Comparison of ENCODE assay signal across 16 cellular contexts in genomic region chr2:230552181-230552580, GRCh38.
A peak's percentile ranks its signal among the peaks of the same experiment; 100 is the strongest.
DNase-seq lines count a peak whose midpoint lies in the region; ATAC-seq, FAIRE-seq and TF ChIP-seq lines count a peak whose summit lies in the region.
"Had no signal": no experiment of that assay in that cellular context is flagged by ENCODE, and none has a peak within 500 bp of the region (broad histone marks: within the 10 kb centered on the region; RNA-seq: fewer than 3 reads in every experiment).

No MANE protein-coding gene starts in this region.

- H3K27ac ChIP-seq in OCI-LY7 (ENCODE audit: low read depth, low read length, poor library complexity, severe bottlenecking) (no peak overlapping the region), K562 (ENCODE audit: extremely low read depth, low read depth, low read length) (no peak overlapping the region)

- H3K27ac Mint-ChIP-seq in stimulated activated effector memory CD8-positive, alpha-beta T cell treated with anti-CD3 and anti-CD28 coated beads, Interleukin-12 subunit alpha, Interleukin-12 subunit beta, amount 100 ng/mL, for 72 hours, result peak overlapping the region; percentile 75
- H3K27ac Mint-ChIP-seq: CD14-positive monocyte, H9 had no signal

- no peaks in the 10 kb centered on the region for H3K9me2 ChIP-seq in OCI-LY7 (ENCODE audit: insufficient read depth, low read length)

- H4K20me1 ChIP-seq in OCI-LY7 (ENCODE audit: insufficient read depth, low read length) (no peaks in the 10 kb centered on the region), K562 (replicated peaks; ENCODE audit: control insufficient read depth, insufficient read depth, low read length) (no peaks in the 10 kb centered on the region)

- no peak overlapping the region for H3K4me3 Mint-ChIP-seq in stimulated activated effector memory CD8-positive, alpha-beta T cell treated with anti-CD3 and anti-CD28 coated beads, Interleukin-12 subunit alpha, Interleukin-12 subunit beta, amount 100 ng/mL, for 72 hours
- H3K4me3 Mint-ChIP-seq: CD14-positive monocyte, H9 had no signal

- H3K79me2 ChIP-seq in OCI-LY7 (ENCODE audit: insufficient read depth, low read depth, low read length) (no peaks in the 10 kb centered on the region), K562 (ENCODE audit: control insufficient read depth, insufficient read depth, low read length) (no peaks in the 10 kb centered on the region)

- no peak overlapping the region for H3K9ac ChIP-seq in K562 (ENCODE audit: insufficient read depth in 1 of 2, low read depth in 2 of 2, low read length in 2 of 2)

- ATAC-seq in K562, result no peak
- no peak for ATAC-seq in stimulated activated effector memory CD8-positive, alpha-beta T cell treated with anti-CD3 and anti-CD28 coated beads, Interleukin-12 subunit alpha, Interleukin-12 subunit beta, amount 100 ng/mL, for 72 hours
- ATAC-seq: PC-3 had no signal

- no peak for TF ChIP-seq RAD21 in K562 (CRISPR knock-in tag; conservative IDR thresholded peaks at IDR 0.05 in 1 of 2, IDR thresholded peaks at IDR 0.05 in 1 of 2)

- no peaks in the 10 kb centered on the region for H3K36me3 ChIP-seq in OCI-LY7 (ENCODE audit: insufficient read depth, low read length)
- H3K36me3 ChIP-seq in K562 (ENCODE audit: control insufficient read depth, insufficient read depth, low read length), result no peaks in the 10 kb centered on the region

- H3K9me1 ChIP-seq in K562 (ENCODE audit: control insufficient read depth, insufficient read depth, low read length), result no peaks in the 10 kb centered on the region

- CTCF ChIA-PET in OCI-LY7 (lab: Charles Lee; ENCODE audit: unreplicated experiment) (no interaction called here), K562 (lab: Yijun Ruan, JAX; ENCODE audit: low intra/inter-chr PET ratio) (no interaction called here)

- TF ChIP-seq CTCF in OCI-LY7 (conservative IDR thresholded peaks at IDR 0.05; ENCODE audit: low read length) (no peak), K562 (IDR thresholded peaks at IDR 0.05 in 2 of 3, conservative IDR thresholded peaks at IDR 0.05 in 1 of 3; ENCODE audit: insufficient read depth in 2 of 3, low read depth in 1 of 3, low read length in 3 of 3) (no peak)

- no peak for TF ChIP-seq EP300 in K562 (IDR thresholded peaks at IDR 0.05; ENCODE audit: low read length)

- no peak for FAIRE-seq in K562 (lab: Jason Lieb, UNC)
- FAIRE-seq: HTR-8/SVneo had no signal

- H3K9me3 ChIP-seq in OCI-LY7 (ENCODE audit: low read length) (no peaks in the 10 kb centered on the region), K562 (replicated peaks; ENCODE audit: control insufficient read depth, insufficient read depth, low read depth, low read length) (no peaks in the 10 kb centered on the region)

- DNase-seq in Daoy (ENCODE audit: low read depth), result peak; percentile 12
- DNase-seq in OCI-LY7 (ENCODE audit: low spot score), result peak; percentile 13
- no peak for DNase-seq in K562 (ENCODE audit: extremely low read depth in 1 of 4, low spot score in 3 of 4)
- no peak for DNase-seq in stimulated activated effector memory CD8-positive, alpha-beta T cell treated with anti-CD3 and anti-CD28 coated beads, Interleukin-12 subunit alpha, Interleukin-12 subunit beta, amount 100 ng/mL, for 72 hours (ENCODE audit: low spot score in 2 of 2)
- DNase-seq in stimulated activated CD4-positive, alpha-beta T cell treated with anti-CD3 and anti-CD28 coated beads, Interleukin-12 subunit alpha, Interleukin-12 subunit beta, amount 100 ng/mL, for 4 hours, result no peak
- no peak for DNase-seq in midbrain (lab: John Stamatoyannopoulos, UW)
- DNase-seq in NCI-H1105 (lab: John Stamatoyannopoulos, UW), result no peak
- DNase-seq: DMS153, EL, H9, NCI-H1436, NCI-H2029 treated with DMSO at 0.1 percent for 48 hours, NCI-H774, PC-3 had no signal

- WGBS in K562 (ENCODE audit: insufficient coverage, low coverage, missing lambda C conversion rate), result 22% methylated on average over 2 of the region's 2 CpGs

- H3K4me2 ChIP-seq in OCI-LY7 (ENCODE audit: low read length) (no peak overlapping the region), K562 (ENCODE audit: insufficient read depth, low read length) (no peak overlapping the region)

- peaks cover 3% of the 10 kb centered on the region for H3K9me3 Mint-ChIP-seq in stimulated activated effector memory CD8-positive, alpha-beta T cell treated with anti-CD3 and anti-CD28 coated beads, Interleukin-12 subunit alpha, Interleukin-12 subunit beta, amount 100 ng/mL, for 72 hours

- POLR2A ChIA-PET in OCI-LY7 (lab: Charles Lee), result interaction anchor here (0.5 to 1.6 kb wide), 5 partner anchors 9 to 403 kb away, joined by 3 to 5 read pairs (median 3); no protein-coding TSS in a partner anchor
- POLR2A ChIA-PET in K562 (lab: Yijun Ruan, JAX), result interaction anchor here (0.5 kb wide), 1 partner anchor 41 kb away, joined by 3 read pairs; no protein-coding TSS in a partner anchor

- BruUV-seq in OCI-LY7 (replicated peaks; lab: Mats Ljungman, UMichigan), result no TSS peak
- BruUV-seq in K562 (replicated peaks; lab: Mats Ljungman, UMichigan), result no TSS peak

- H2AFZ ChIP-seq in OCI-LY7 (ENCODE audit: low read length), result no peak overlapping the region
- no peak overlapping the region for H2AFZ ChIP-seq in K562 (ENCODE audit: low read depth, low read length)

- no peak for TF ChIP-seq POLR2A in K562 (conservative IDR thresholded peaks at IDR 0.05)

- H3K4me1 Mint-ChIP-seq in stimulated activated effector memory CD8-positive, alpha-beta T cell treated with anti-CD3 and anti-CD28 coated beads, Interleukin-12 subunit alpha, Interleukin-12 subunit beta, amount 100 ng/mL, for 72 hours, result peaks cover 9% of the 10 kb centered on the region
- H3K4me1 Mint-ChIP-seq: H9 had no signal

- H3K27me3 ChIP-seq in K562 (ENCODE audit: control insufficient read depth in 2 of 2, insufficient read depth in 2 of 2, low read length in 2 of 2), result no peaks in the 10 kb centered on the region

- H3K36me3 Mint-ChIP-seq in stimulated activated effector memory CD8-positive, alpha-beta T cell treated with anti-CD3 and anti-CD28 coated beads, Interleukin-12 subunit alpha, Interleukin-12 subunit beta, amount 100 ng/mL, for 72 hours, result peaks cover 6% of the 10 kb centered on the region
- H3K36me3 Mint-ChIP-seq: CD14-positive monocyte had no signal

- intact Hi-C loops in OCI-LY7 (cut with micrococcal nuclease; ENCODE audit: unreplicated experiment) (no loop called here), K562 (cut with micrococcal nuclease) (no loop called here)

- in situ Hi-C loops in K562 (cut with MboI), result no loop called here

- H3K4me3 ChIP-seq in OCI-LY7 (ENCODE audit: low read depth, low read length, poor library complexity, severe bottlenecking) (no peak overlapping the region), K562 (no peak overlapping the region)

- H3K4me1 ChIP-seq in OCI-LY7 (ENCODE audit: insufficient read depth, low read length, poor library complexity, severe bottlenecking), result peaks cover 7% of the 10 kb centered on the region
- no peaks in the 10 kb centered on the region for H3K4me1 ChIP-seq in K562 (replicated peaks in 1 of 2; ENCODE audit: control insufficient read depth in 2 of 2, insufficient read depth in 2 of 2, low read length in 2 of 2)

TF ChIP-seq in K562, 482 proteins besides CTCF, POLR2A, EP300 and RAD21:
- TF ChIP-seq FOSL1 (tag; conservative IDR thresholded peaks at IDR 0.05), result peak; percentile 41
- TF ChIP-seq ATF3 (IDR thresholded peaks at IDR 0.05), result peak; percentile 77
- no peak for TF ChIP-seq ATF3 (CRISPR knock-in tag; conservative IDR thresholded peaks at IDR 0.05)
- TF ChIP-seq JUND (IDR thresholded peaks at IDR 0.05; ENCODE audit: borderline replicate concordance, low read depth, low read length), result peak; percentile 63; the same call in 1 of the 2 replicates
- peak; percentile 19; the same call in 1 of the 3 replicates for TF ChIP-seq JUND (tag; IDR thresholded peaks at IDR 0.05; ENCODE audit: borderline replicate concordance, low read depth, low read length)
- no peak for TF ChIP-seq FOXO4 (CRISPR knock-in tag; IDR thresholded peaks at IDR 0.05)
- TF ChIP-seq ZNF561 (CRISPR knock-in tag; conservative IDR thresholded peaks at IDR 0.05), result no peak
- peak; percentile 40; the same call in 1 of the 2 replicates for TF ChIP-seq ZNF384 (IDR thresholded peaks at IDR 0.05; ENCODE audit: low read depth, low read length)
- TF ChIP-seq CEBPG (CRISPR knock-in tag; IDR thresholded peaks at IDR 0.05), result no peak
- TF ChIP-seq CEBPG (tag; conservative IDR thresholded peaks at IDR 0.05 in 1 of 2, IDR thresholded peaks at IDR 0.05 in 1 of 2), result peak in 1 of 2 experiments; percentile 80; a peak in 2 of 4 replicates

Comparison
In these comparisons a context has a peak if more than half of its experiments do, and no peak if none do; other contexts are left out.
1. DNase-seq: peak in Daoy (single experiment) and OCI-LY7 (single experiment); none in K562 (0 of 4), stimulated activated effector memory CD8-positive, alpha-beta T cell treated with anti-CD3 and anti-CD28 coated beads, Interleukin-12 subunit alpha, Interleukin-12 subunit beta, amount 100 ng/mL, for 72 hours (0 of 2), stimulated activated CD4-positive, alpha-beta T cell treated with anti-CD3 and anti-CD28 coated beads, Interleukin-12 subunit alpha, Interleukin-12 subunit beta, amount 100 ng/mL, for 4 hours (single experiment), midbrain (single experiment) and NCI-H1105 (single experiment).